Comparison of ENCODE assay signal across 28 cellular contexts in the genomic region with DNA sequence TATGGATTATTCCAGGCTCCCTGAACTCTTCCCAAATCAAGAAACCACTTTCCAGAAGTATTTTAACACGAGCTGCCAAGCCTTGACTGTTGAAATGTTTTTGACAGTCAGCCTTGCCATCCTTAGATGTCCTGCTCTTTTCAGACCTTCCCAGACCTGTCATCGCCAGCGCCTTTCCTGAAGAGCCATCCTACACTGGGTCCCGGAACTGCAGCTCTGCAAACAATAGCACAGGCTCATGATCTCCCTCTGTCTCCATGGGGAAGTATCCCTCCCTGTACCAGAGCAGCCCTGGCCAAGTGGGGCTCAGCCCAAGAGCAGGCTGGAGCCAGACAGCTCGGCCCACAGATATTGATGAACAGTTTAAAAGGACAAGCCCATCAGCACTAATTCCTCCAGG.
DNase-seq lines count a peak whose midpoint lies in the region; ATAC-seq and TF ChIP-seq lines count a peak whose summit lies in the region.
"Had no signal": no experiment of that assay in that cellular context is flagged by ENCODE, and none has a peak within 500 bp of the region (broad histone marks: within the 10 kb centered on the region; RNA-seq: fewer than 3 reads in every experiment).

No MANE protein-coding gene starts in this region.

- TF ChIP-seq POLR2A in gastroesophageal sphincter (IDR thresholded peaks at IDR 0.05), result no peak

- H4K20me1 ChIP-seq in GM23338 (replicated peaks; ENCODE audit: insufficient read depth) (no peaks in the 10 kb centered on the region), neural progenitor cell (ENCODE audit: low read depth) (no peaks in the 10 kb centered on the region)

- no peak overlapping the region for H3K9ac ChIP-seq in neural progenitor cell
- H3K9ac ChIP-seq in endodermal cell (ENCODE audit: extremely low read depth, low read length, poor library complexity, severe bottlenecking), result no peak overlapping the region

- 0 to 31% methylated on average over 4 to 5 of the region's 5 CpGs for WGBS in gastroesophageal sphincter (ENCODE audit: low coverage in 1 of 2), 2 donors
- 54 to 79% methylated on average over 4 to 5 of the region's 5 CpGs for WGBS in endodermal cell (ENCODE audit: insufficient coverage in 1 of 2, insufficient read length in 1 of 2), 2 experiments

- H3K36me3 Mint-ChIP-seq in GM23338 (ENCODE audit: low read depth) (no peaks in the 10 kb centered on the region), neural progenitor cell (no peaks in the 10 kb centered on the region), endodermal cell (ENCODE audit: low read depth) (no peaks in the 10 kb centered on the region)
- H3K36me3 Mint-ChIP-seq in stimulated activated memory B cell treated with anti-CD40 and anti-IgM and Interleukin-4, amounts not matched to agents 10 μg/mL and 1 μg/mL and 100 μg/mL, for 72 hours, result no peaks in the 10 kb centered on the region
- H3K36me3 Mint-ChIP-seq: activated naive CD8-positive, alpha-beta T cell treated with anti-CD3 and anti-CD28 coated beads, Interleukin-2, amount 10 ng/mL, durations not matched to agents 7 days and 5 days; natural killer cell treated with Interleukin-12 subunit alpha and Interleukin-12 subunit beta and Interleukin-15 and Interleukin-18, amount 100 ng/mL, for 72 hours; type B pancreatic cell had no signal

- H2AFZ ChIP-seq in GM23338 (no peak overlapping the region), neural progenitor cell (replicated peaks) (no peak overlapping the region)

- no peak overlapping the region for H3K27ac ChIP-seq in GM23338 (ENCODE audit: low read depth)
- peak overlapping the region in 3 of 4 donors; percentile 43 to 68 (median 61) for H3K27ac ChIP-seq in gastroesophageal sphincter
- H3K27ac ChIP-seq in neural progenitor cell, result no peak overlapping the region
- no peak overlapping the region for H3K27ac ChIP-seq in endodermal cell (ENCODE audit: low read depth, low read length)
- H3K27ac ChIP-seq: ascending aorta, C4-2B, gastrocnemius medialis, left lung, RWPE1, spleen had no signal

- no peaks in the 10 kb centered on the region for H3K9me3 ChIP-seq in gastroesophageal sphincter
- no peaks in the 10 kb centered on the region for H3K9me3 ChIP-seq in neural progenitor cell (ENCODE audit: low read depth)
- H3K9me3 ChIP-seq in endodermal cell (ENCODE audit: control insufficient read depth, low read length), result no peaks in the 10 kb centered on the region
- H3K9me3 ChIP-seq: ascending aorta, gastrocnemius medialis, left lung, mucosa of descending colon, spleen had no signal

- no peaks in the 10 kb centered on the region; the same call in 2 of the 3 replicates for H3K9me3 Mint-ChIP-seq in GM23338
- H3K9me3 Mint-ChIP-seq in neural progenitor cell, result no peaks in the 10 kb centered on the region
- H3K9me3 Mint-ChIP-seq in endodermal cell, result no peaks in the 10 kb centered on the region
- H3K9me3 Mint-ChIP-seq in stimulated activated memory B cell treated with anti-CD40 and anti-IgM and Interleukin-4, amounts not matched to agents 10 μg/mL and 1 μg/mL and 100 μg/mL, for 72 hours, result no peaks in the 10 kb centered on the region
- H3K9me3 Mint-ChIP-seq: activated CD4-positive, alpha-beta memory T cell treated with anti-CD3 and anti-CD28 coated beads, Interleukin-2, amount 10 ng/mL, durations not matched to agents 7 days and 5 days; activated naive CD8-positive, alpha-beta T cell treated with anti-CD3 and anti-CD28 coated beads, Interleukin-2, amount 10 ng/mL, durations not matched to agents 7 days and 5 days; central memory CD8-positive, alpha-beta T cell; natural killer cell treated with Interleukin-12 subunit alpha and Interleukin-12 subunit beta and Interleukin-15 and Interleukin-18, amount 100 ng/mL, for 72 hours; type B pancreatic cell had no signal

- H3K36me3 ChIP-seq in GM23338 (ENCODE audit: insufficient read depth) (no peaks in the 10 kb centered on the region), gastroesophageal sphincter (no peaks in the 10 kb centered on the region), neural progenitor cell (no peaks in the 10 kb centered on the region), endodermal cell (ENCODE audit: control insufficient read depth, insufficient read depth, low read length) (no peaks in the 10 kb centered on the region)
- H3K36me3 ChIP-seq: ascending aorta, gastrocnemius medialis, left lung, spleen had no signal

- no peak for TF ChIP-seq CTCF in GM23338 (conservative IDR thresholded peaks at IDR 0.05; ENCODE audit: low read depth in 2 of 2)
- peak in 1 of 4 experiments; percentile 10 for TF ChIP-seq CTCF in gastroesophageal sphincter (IDR thresholded peaks at IDR 0.05)
- no peak for TF ChIP-seq CTCF in neural progenitor cell (IDR thresholded peaks at IDR 0.05)
- TF ChIP-seq CTCF in endodermal cell (conservative IDR thresholded peaks at IDR 0.05), result no peak

- H3K4me2 ChIP-seq in GM23338 (no peak overlapping the region), neural progenitor cell (no peak overlapping the region)

- H3K4me1 Mint-ChIP-seq in GM23338 (peaks cover 9% of the 10 kb centered on the region), neural progenitor cell (peaks cover 19% of the 10 kb centered on the region), endodermal cell (peaks cover 7% of the 10 kb centered on the region)
- peaks cover 3% of the 10 kb centered on the region for H3K4me1 Mint-ChIP-seq in stimulated activated memory B cell treated with anti-CD40 and anti-IgM and Interleukin-4, amounts not matched to agents 10 μg/mL and 1 μg/mL and 100 μg/mL, for 72 hours
- H3K4me1 Mint-ChIP-seq: activated CD4-positive, alpha-beta memory T cell treated with anti-CD3 and anti-CD28 coated beads, Interleukin-2, amount 10 ng/mL, durations not matched to agents 7 days and 5 days had no signal

- no peaks in the 10 kb centered on the region for H3K27me3 ChIP-seq in GM23338 (ENCODE audit: insufficient read depth)
- no peaks in the 10 kb centered on the region for H3K27me3 ChIP-seq in gastroesophageal sphincter
- H3K27me3 ChIP-seq in neural progenitor cell, result peaks cover 6% of the 10 kb centered on the region
- H3K27me3 ChIP-seq in endodermal cell (ENCODE audit: control insufficient read depth, insufficient read depth, low read length, poor library complexity, severe bottlenecking), result no peaks in the 10 kb centered on the region
- H3K27me3 ChIP-seq: ascending aorta had no signal

- DNase-seq in GM23338 (ENCODE audit: low spot score), result no peak
- DNase-seq in NCI-H2029 treated with DMSO at 0.1 percent for 48 hours (lab: John Stamatoyannopoulos, UW), result peak; percentile 63
- peak; percentile 40 for DNase-seq in neural progenitor cell (ENCODE audit: low spot score)
- no peak for DNase-seq in endodermal cell
- DNase-seq in GDM1 (lab: John Stamatoyannopoulos, UW), result no peak
- DNase-seq: activated CD4-positive, alpha-beta memory T cell treated with anti-CD3 and anti-CD28 coated beads, Interleukin-2, amount 10 ng/mL, durations not matched to agents 7 days and 5 days; activated CD4-positive, alpha-beta T cell treated with anti-CD3 and anti-CD28 coated beads for 1 hour; activated gamma-delta T cell; activated naive CD8-positive, alpha-beta T cell treated with anti-CD3 and anti-CD28 coated beads, Interleukin-2, amount 10 ng/mL, durations not matched to agents 7 days and 5 days; dermis blood vessel endothelial cell; gastrocnemius medialis; KG1; left lung; mucosa of descending colon; NCI-H1694; NCI-H226; NCI-H69; spleen; T-helper 2 cell had no signal

- no peaks in the 10 kb centered on the region for H3K9me2 ChIP-seq in GM23338 (ENCODE audit: insufficient read depth)

- H3K4me1 ChIP-seq in GM23338 (ENCODE audit: insufficient read depth) (no peaks in the 10 kb centered on the region), gastroesophageal sphincter (peaks cover 0 to 44% (median 7%) of the 10 kb centered on the region in 3 donors), neural progenitor cell (peaks cover 5% of the 10 kb centered on the region), endodermal cell (ENCODE audit: control insufficient read depth, insufficient read depth, low read length) (no peaks in the 10 kb centered on the region)
- H3K4me1 ChIP-seq: ascending aorta, gastrocnemius medialis had no signal

- no peak overlapping the region for H3K4me3 Mint-ChIP-seq in GM23338
- H3K4me3 Mint-ChIP-seq in neural progenitor cell, result no peak overlapping the region
- no peak overlapping the region for H3K4me3 Mint-ChIP-seq in endodermal cell
- H3K4me3 Mint-ChIP-seq in stimulated activated memory B cell treated with anti-CD40 and anti-IgM and Interleukin-4, amounts not matched to agents 10 μg/mL and 1 μg/mL and 100 μg/mL, for 72 hours, result no peak overlapping the region
- H3K4me3 Mint-ChIP-seq: activated CD4-positive, alpha-beta memory T cell treated with anti-CD3 and anti-CD28 coated beads, Interleukin-2, amount 10 ng/mL, durations not matched to agents 7 days and 5 days; activated naive CD8-positive, alpha-beta T cell treated with anti-CD3 and anti-CD28 coated beads, Interleukin-2, amount 10 ng/mL, durations not matched to agents 7 days and 5 days; central memory CD8-positive, alpha-beta T cell; natural killer cell treated with Interleukin-12 subunit alpha and Interleukin-12 subunit beta and Interleukin-15 and Interleukin-18, amount 100 ng/mL, for 72 hours; type B pancreatic cell had no signal

- no peaks in the 10 kb centered on the region for H3F3A ChIP-seq in GM23338 (replicated peaks; ENCODE audit: low read depth)
- no peaks in the 10 kb centered on the region for H3F3A ChIP-seq in neural progenitor cell (ENCODE audit: low read depth)

- no peak overlapping the region for H3K4me3 ChIP-seq in GM23338
- no peak overlapping the region for H3K4me3 ChIP-seq in gastroesophageal sphincter
- no peak overlapping the region for H3K4me3 ChIP-seq in neural progenitor cell
- H3K4me3 ChIP-seq in endodermal cell (ENCODE audit: low read length), result no peak overlapping the region
- H3K4me3 ChIP-seq: ascending aorta, gastrocnemius medialis, left lung, mucosa of descending colon, spleen had no signal

- H3K79me2 ChIP-seq in GM23338 (replicated peaks; ENCODE audit: insufficient read depth) (no peaks in the 10 kb centered on the region), neural progenitor cell (ENCODE audit: low read depth) (no peaks in the 10 kb centered on the region)

- H3K27ac Mint-ChIP-seq in GM23338 (no peak overlapping the region), neural progenitor cell (peak overlapping the region; percentile 24), endodermal cell (no peak overlapping the region)
- no peak overlapping the region for H3K27ac Mint-ChIP-seq in stimulated activated memory B cell treated with anti-CD40 and anti-IgM and Interleukin-4, amounts not matched to agents 10 μg/mL and 1 μg/mL and 100 μg/mL, for 72 hours
- H3K27ac Mint-ChIP-seq: activated CD4-positive, alpha-beta memory T cell treated with anti-CD3 and anti-CD28 coated beads, Interleukin-2, amount 10 ng/mL, durations not matched to agents 7 days and 5 days; activated naive CD8-positive, alpha-beta T cell treated with anti-CD3 and anti-CD28 coated beads, Interleukin-2, amount 10 ng/mL, durations not matched to agents 7 days and 5 days; natural killer cell treated with Interleukin-12 subunit alpha and Interleukin-12 subunit beta and Interleukin-15 and Interleukin-18, amount 100 ng/mL, for 72 hours; type B pancreatic cell had no signal

- peak; percentile 70 for ATAC-seq in GM23338
- ATAC-seq in gastroesophageal sphincter, result no peak
- ATAC-seq in stimulated activated memory B cell treated with anti-CD40 and anti-IgM and Interleukin-4, amounts not matched to agents 10 μg/mL and 1 μg/mL and 100 μg/mL, for 72 hours, result no peak
- ATAC-seq: gastrocnemius medialis; left lung; mucosa of descending colon; natural killer cell treated with Interleukin-12 subunit alpha and Interleukin-12 subunit beta and Interleukin-15 and Interleukin-18, amount 100 ng/mL, for 72 hours; SK-N-SH treated with all-trans-retinoic acid at 6 μM for 48 hours had no signal

- no peak for TF ChIP-seq EP300 in gastroesophageal sphincter (IDR thresholded peaks at IDR 0.05)

- H3K27me3 Mint-ChIP-seq in GM23338 (ENCODE audit: insufficient read depth, low read depth, poor library complexity) (peaks cover 15% of the 10 kb centered on the region), neural progenitor cell (ENCODE audit: insufficient read depth, low read depth) (peaks cover 3% of the 10 kb centered on the region), endodermal cell (ENCODE audit: insufficient read depth) (peaks cover 83% of the 10 kb centered on the region)
- H3K27me3 Mint-ChIP-seq in stimulated activated memory B cell treated with anti-CD40 and anti-IgM and Interleukin-4, amounts not matched to agents 10 μg/mL and 1 μg/mL and 100 μg/mL, for 72 hours, result no peaks in the 10 kb centered on the region
- H3K27me3 Mint-ChIP-seq: activated CD4-positive, alpha-beta memory T cell treated with anti-CD3 and anti-CD28 coated beads, Interleukin-2, amount 10 ng/mL, durations not matched to agents 7 days and 5 days had no signal

Comparison
In these comparisons a context has a peak if more than half of its experiments do, and no peak if none do; other contexts are left out.
1. DNase-seq: peak in NCI-H2029 treated with DMSO at 0.1 percent for 48 hours (single experiment) and neural progenitor cell (single experiment); none in GM23338 (single experiment), endodermal cell (single experiment) and GDM1 (single experiment).
2. H3K27ac ChIP-seq: peak in gastroesophageal sphincter (3 of 4); none in GM23338 (single experiment), neural progenitor cell (single experiment) and endodermal cell (single experiment).